ENCODE assay signal across 1 cellular context in the genomic region with DNA sequence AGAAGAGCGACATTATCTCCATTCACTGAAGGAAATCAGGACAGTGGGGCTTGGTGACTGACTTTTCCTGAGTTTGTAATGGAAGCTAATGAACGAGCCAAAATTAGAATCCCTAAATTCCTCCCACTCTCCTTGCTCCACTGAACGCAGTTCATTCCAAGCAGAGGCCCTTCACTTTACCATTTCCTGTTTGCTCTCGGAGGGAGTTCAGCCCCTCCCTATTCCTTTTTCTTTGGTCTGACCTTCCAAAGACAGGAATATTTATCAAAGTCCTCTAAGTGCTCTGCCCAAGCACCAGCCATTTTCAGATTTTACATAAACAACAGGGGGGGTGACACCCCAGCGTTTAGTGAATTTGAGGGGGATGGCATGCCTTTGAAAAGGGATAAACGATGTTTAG.
TF ChIP-seq lines count a peak whose summit lies in the region.

No MANE protein-coding gene starts in this region.

TF ChIP-seq in IMR-90, 13 proteins besides CTCF, POLR2A, EP300 and RAD21 (continued from another document):
- TF ChIP-seq CEBPB (IDR thresholded peaks at IDR 0.05; ENCODE audit: low read depth, low read length) (no peak), RFX5 (IDR thresholded peaks at IDR 0.05; ENCODE audit: low read depth, low read length) (no peak), USF2 (IDR thresholded peaks at IDR 0.05; ENCODE audit: low read depth, low read length) (no peak), CHD1 (IDR thresholded peaks at IDR 0.05; ENCODE audit: low read depth, low read length) (no peak), MAZ (IDR thresholded peaks at IDR 0.05; ENCODE audit: borderline replicate concordance, low read depth, low read length) (no peak), MXI1 (IDR thresholded peaks at IDR 0.05; ENCODE audit: borderline replicate concordance, low read depth, low read length) (no peak), MAFK (IDR thresholded peaks at IDR 0.05; ENCODE audit: low read depth, low read length) (no peak), RCOR1 (IDR thresholded peaks at IDR 0.05; ENCODE audit: insufficient replicate concordance, low read length) (no peak), SMC3 (IDR thresholded peaks at IDR 0.05; ENCODE audit: low read depth, low read length) (no peak), ELK1 (IDR thresholded peaks at IDR 0.05; ENCODE audit: borderline replicate concordance, low read depth, low read length) (no peak)
